17 cellular contexts compared by ENCODE assay signal in the genomic region with DNA sequence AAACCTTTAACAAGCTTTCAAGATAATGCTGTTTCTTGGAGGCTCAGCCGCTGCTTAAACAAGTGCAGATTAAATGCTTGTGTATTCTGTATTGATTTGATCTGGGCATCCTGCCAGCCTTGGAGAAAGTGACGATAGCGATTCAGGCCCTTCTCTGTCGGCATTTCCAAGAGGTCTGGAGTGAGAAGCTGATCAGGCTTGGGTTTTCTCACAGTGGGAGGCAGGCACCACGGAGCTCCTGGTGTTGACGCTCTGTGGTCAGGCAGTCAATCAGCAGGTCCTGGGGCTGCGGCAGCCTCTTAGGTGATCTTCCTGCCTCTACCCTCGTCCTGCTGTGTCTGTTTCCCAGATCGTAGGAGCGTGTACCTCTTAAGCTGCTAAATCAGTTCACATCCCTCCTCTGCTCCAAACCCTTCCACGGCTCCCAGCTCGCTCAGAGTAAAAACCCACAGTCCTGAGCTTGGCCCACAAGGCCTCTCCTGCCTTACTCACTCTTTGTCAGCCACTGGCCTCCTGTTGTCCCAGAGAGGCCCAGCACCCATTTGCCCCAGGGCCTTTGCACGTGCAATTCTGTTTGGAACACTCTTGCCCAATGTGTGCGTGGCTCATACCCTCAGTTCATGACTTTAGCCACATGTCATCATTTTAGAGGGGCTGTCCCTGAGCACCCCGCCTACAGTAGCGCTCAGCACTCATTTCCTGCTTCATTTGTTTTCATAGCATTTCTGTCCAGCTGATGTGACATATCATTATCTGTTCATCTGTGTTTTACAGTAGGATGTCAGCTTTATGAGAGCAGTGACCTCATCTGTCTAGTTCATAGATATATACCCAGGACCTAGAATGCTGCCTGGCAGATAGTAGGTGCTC. TPM values are rescaled to one million over a fixed set of nuclear protein-coding genes. Genes with fewer than 3 reads are reported as not detected.
A peak's percentile ranks its signal among the peaks of the same experiment; 100 is the strongest.
DNase-seq lines count a peak whose midpoint lies in the region; ATAC-seq, FAIRE-seq and TF ChIP-seq lines count a peak whose summit lies in the region.
"Had no signal": no experiment of that assay in that cellular context is flagged by ENCODE, and none has a peak within 500 bp of the region (broad histone marks: within the 10 kb centered on the region; RNA-seq: fewer than 3 reads in every experiment).

No MANE protein-coding gene starts in this region.

- no peaks in the 10 kb centered on the region for H3K9me3 ChIP-seq in small intestine (ENCODE audit: control insufficient read depth, low read depth)
- H3K9me3 ChIP-seq in PC-9 (ENCODE audit: insufficient read depth, low read depth): no peaks in the 10 kb centered on the region

- H3K27ac Mint-ChIP-seq in activated T-helper 17 cell treated with anti-CD3 and anti-CD28 coated beads, Interleukin-2, amount 50 U/mL, for 72 hours: no peak overlapping the region
- H3K27ac Mint-ChIP-seq: IgD-negative memory B cell had no signal

- no peaks in the 10 kb centered on the region for H3K4me1 ChIP-seq in small intestine (ENCODE audit: control insufficient read depth in 2 of 2, insufficient read depth in 1 of 2, low read depth in 1 of 2, low read length in 1 of 2)
- no peaks in the 10 kb centered on the region for H3K4me1 ChIP-seq in PC-9 (replicated peaks; ENCODE audit: insufficient read depth)

- no peak overlapping the region for H2AFZ ChIP-seq in PC-9

- H3K36me3 ChIP-seq in small intestine (ENCODE audit: control insufficient read depth in 2 of 2, insufficient read depth in 2 of 2, low read length in 2 of 2): no peaks in the 10 kb centered on the region
- no peaks in the 10 kb centered on the region for H3K36me3 ChIP-seq in PC-9 (ENCODE audit: low read depth)

- peaks cover 4% of the 10 kb centered on the region for H3K4me1 Mint-ChIP-seq in activated T-helper 17 cell treated with anti-CD3 and anti-CD28 coated beads, Interleukin-2, amount 50 U/mL, for 72 hours

- ATAC-seq in activated T-helper 17 cell treated with anti-CD3 and anti-CD28 coated beads, Interleukin-2, amount 50 U/mL, for 72 hours (replicated peaks): peak; percentile 48
- ATAC-seq in HG02678 (IDR thresholded peaks at IDR 0.05; ENCODE audit: unreplicated experiment): no peak
- ATAC-seq: right cardiac atrium, SK-N-SH treated with all-trans-retinoic acid at 6 μM for 48 hours had no signal

- WGBS in small intestine, 3 donors: 47 to 64% (median 49%) methylated on average over 16 of the region's 16 CpGs

- no peak overlapping the region for H3K4me3 Mint-ChIP-seq in activated T-helper 17 cell treated with anti-CD3 and anti-CD28 coated beads, Interleukin-2, amount 50 U/mL, for 72 hours

- H3K4me3 ChIP-seq in small intestine (ENCODE audit: low read depth in 1 of 2, low read length in 2 of 2): no peak overlapping the region
- H3K4me3 ChIP-seq in PC-9: no peak overlapping the region

- no peaks in the 10 kb centered on the region for H3K9me2 ChIP-seq in PC-9 (ENCODE audit: insufficient read depth)

- no peak for TF ChIP-seq CTCF in PC-9 (conservative IDR thresholded peaks at IDR 0.05)

- peaks cover 18% of the 10 kb centered on the region for H3K27me3 Mint-ChIP-seq in activated T-helper 17 cell treated with anti-CD3 and anti-CD28 coated beads, Interleukin-2, amount 50 U/mL, for 72 hours

- no peak overlapping the region for H3K27ac ChIP-seq in small intestine (ENCODE audit: low read depth in 1 of 2, low read length in 1 of 2)
- no peak overlapping the region for H3K27ac ChIP-seq in PC-9

- intact Hi-C loops in PC-9 (cut with micrococcal nuclease; ENCODE audit: unreplicated experiment): no loop called here

- H3K36me3 Mint-ChIP-seq in activated T-helper 17 cell treated with anti-CD3 and anti-CD28 coated beads, Interleukin-2, amount 50 U/mL, for 72 hours (ENCODE audit: low read depth): no peaks in the 10 kb centered on the region
- H3K36me3 Mint-ChIP-seq: IgD-negative memory B cell had no signal

- no peak overlapping the region for H3K4me2 ChIP-seq in PC-9

- H3F3A ChIP-seq in PC-9 (ENCODE audit: insufficient read depth, low read depth): no peaks in the 10 kb centered on the region

- BruUV-seq in PC-9 (replicated peaks; lab: Mats Ljungman, UMichigan): no TSS peak

- H3K27me3 ChIP-seq in small intestine (ENCODE audit: control insufficient read depth in 2 of 2, insufficient read depth in 2 of 2, low read length in 2 of 2) (peaks cover 0 to 3% of the 10 kb centered on the region in 2 donors), PC-9 (ENCODE audit: insufficient read depth, low read depth) (peaks cover 94% of the 10 kb centered on the region)

- CTCF ChIA-PET in PC-9 (lab: Charles Lee): no interaction called here

- DNase-seq in NOMO-1 treated with DMSO at 0.1 percent for 48 hours (lab: John Stamatoyannopoulos, UW; ENCODE audit: unreplicated experiment) (peak; percentile 19), NOMO-1 treated with dmso at 0.1 percent for 144 hours (lab: John Stamatoyannopoulos, UW; ENCODE audit: unreplicated experiment) (no peak), NCI-H146 treated with DMSO at 0.1 percent for 48 hours (lab: John Stamatoyannopoulos, UW; ENCODE audit: unreplicated experiment) (peak; percentile 5), small intestine (peak; percentile 67), PC-9 (no peak), GM12891 (ENCODE audit: insufficient read length, low spot score) (no peak)
- DNase-seq: ACHN, cerebellar nuclear complex, DMS 273 treated with DMSO at 0.1 percent for 48 hours, HCEC 1CT, NCI-H446 treated with DMSO at 0.1 percent for 48 hours, right cardiac atrium had no signal

- POLR2A ChIA-PET in PC-9 (lab: Charles Lee; ENCODE audit: unreplicated experiment): no interaction called here

- no peaks in the 10 kb centered on the region for H3K79me2 ChIP-seq in PC-9 (ENCODE audit: low read depth)

- H3K9me3 Mint-ChIP-seq in activated T-helper 17 cell treated with anti-CD3 and anti-CD28 coated beads, Interleukin-2, amount 50 U/mL, for 72 hours: no peaks in the 10 kb centered on the region

- FAIRE-seq in small intestine (lab: Jason Lieb, UNC) (no peak), GM12891 (lab: Jason Lieb, UNC) (no peak)
- FAIRE-seq: GM12892 had no signal

- TF ChIP-seq POLR2A in GM12891 (IDR thresholded peaks at IDR 0.05; ENCODE audit: low read depth, low read length): no peak

- H4K20me1 ChIP-seq in PC-9 (ENCODE audit: insufficient read depth): no peaks in the 10 kb centered on the region; the same call in 1 of the 2 replicates

TF ChIP-seq in GM12891, 5 proteins besides CTCF, POLR2A, EP300 and RAD21:
- TF ChIP-seq PAX5 (IDR thresholded peaks at IDR 0.05; ENCODE audit: insufficient read depth, low read length, severe bottlenecking) (no peak), POLR2AphosphoS5 (IDR thresholded peaks at IDR 0.05; ENCODE audit: low read depth, low read length) (no peak), SPI1 (IDR thresholded peaks at IDR 0.05; ENCODE audit: low read depth, low read length) (no peak), TAF1 (IDR thresholded peaks at IDR 0.05; ENCODE audit: low read depth, low read length) (no peak), POU2F2 (IDR thresholded peaks at IDR 0.05; ENCODE audit: low read depth, low read length) (no peak)

RNA-seq across cellular contexts. Expression of a gene that starts 34.5 kb away (rescaled TPM):
- total RNA-seq in activated T-helper 17 cell treated with anti-CD3 and anti-CD28 coated beads, Interleukin-2, amount 50 U/mL, for 72 hours: not detected
- polyA plus RNA-seq in small intestine: under 1 TPM in 1 of 3 donors, not detected in 2; 0.63 TPM
- not detected in 2 replicates for total RNA-seq in PC-9 (2021)
- 0.26 TPM for polyA plus RNA-seq in GM12891 (2012; ENCODE audit: low read depth, missing spikeins)
- polyA plus RNA-seq: IgD-negative memory B cell had no signal

Comparison
In these comparisons a context has a peak if more than half of its experiments do, and no peak if none do; other contexts are left out.
1. DNase-seq: peak in NOMO-1 treated with DMSO at 0.1 percent for 48 hours (single experiment), NCI-H146 treated with DMSO at 0.1 percent for 48 hours (single experiment) and small intestine (single experiment); none in NOMO-1 treated with dmso at 0.1 percent for 144 hours (single experiment), PC-9 (0 of 2) and GM12891 (single experiment).